In genomic region chr16:2670027-2670426, GRCh38 we compare ENCODE assay signal across 8 cellular contexts. TPM values are rescaled to one million over a fixed set of nuclear protein-coding genes. Genes with fewer than 3 reads are reported as not detected.
DNase-seq lines count a peak whose midpoint lies in the region; ATAC-seq and TF ChIP-seq lines count a peak whose summit lies in the region.
"Not testable (repeated sequence)": the region's sequence is repeated elsewhere in the genome, so short reads cannot be mapped to it uniquely, and the experiment has no call there.

No MANE protein-coding gene starts in this region.

- H4K5ac ChIP-seq in IMR-90 (ENCODE audit: low read depth, low read length), result not testable (repeated sequence)

- H2AK5ac ChIP-seq in IMR-90 (ENCODE audit: low read depth, low read length), result not testable (repeated sequence)

- in situ Hi-C loops in IMR-90 (cut with MboI; ENCODE audit: low sequenced_read_pairs); mammary epithelial cell (cut with MboI; ENCODE audit: low sequenced_read_pairs in 2 of 2): not testable (repeated sequence)

- intact Hi-C loops in IMR-90 (cut with micrococcal nuclease); left ventricle myocardium superior (cut with micrococcal nuclease): not testable (repeated sequence)
- intact Hi-C loops in mammary epithelial cell (cut with micrococcal nuclease), result loop anchor here (5.0 kb wide), 1 partner anchor 197 kb away; no protein-coding TSS in a partner anchor

- H3K27me3 Mint-ChIP-seq in activated CD8-positive, alpha-beta T cell treated with anti-CD3 and anti-CD28 coated beads, Interleukin-2, amount 10 ng/mL, durations not matched to agents 7 days and 5 days (ENCODE audit: low read depth), result not testable (repeated sequence)

- dilution Hi-C loops in IMR-90 (cut with HindIII; ENCODE audit: low sequenced_read_pairs, unreplicated experiment); mammary epithelial cell (cut with HindIII; ENCODE audit: low sequenced_read_pairs): not testable (repeated sequence)

- H3K36me3 Mint-ChIP-seq in activated CD8-positive, alpha-beta T cell treated with anti-CD3 and anti-CD28 coated beads, Interleukin-2, amount 10 ng/mL, durations not matched to agents 7 days and 5 days (ENCODE audit: low read depth), result peaks cover 35% of the 10 kb centered on the region

- TF ChIP-seq POLR2A in IMR-90 (IDR thresholded peaks at IDR 0.05; ENCODE audit: low read depth, low read length), result not testable (repeated sequence)

- not testable (repeated sequence) for H3K14ac ChIP-seq in IMR-90 (replicated peaks; ENCODE audit: low read depth, low read length)

- peak overlapping the region in 1 of 2 experiments; percentile 60; a peak in 1 of 4 replicates for H4K8ac ChIP-seq in IMR-90 (ENCODE audit: low read depth in 2 of 2, low read length in 2 of 2)

- not testable (repeated sequence) for H3K9me1 ChIP-seq in IMR-90 (ENCODE audit: insufficient read depth, low read length)

- H3K4me1 Mint-ChIP-seq in activated CD8-positive, alpha-beta T cell treated with anti-CD3 and anti-CD28 coated beads, Interleukin-2, amount 10 ng/mL, durations not matched to agents 7 days and 5 days (ENCODE audit: low read depth), result peaks cover 42% of the 10 kb centered on the region

- H3K79me2 ChIP-seq in mammary epithelial cell (ENCODE audit: insufficient read depth, low read length), result peaks cover 18% of the 10 kb centered on the region

- not testable (repeated sequence) for H3K4me3 ChIP-seq in IMR-90 (ENCODE audit: insufficient read depth, low read depth, low read length); mammary epithelial cell (replicated peaks in 1 of 3; ENCODE audit: insufficient read depth in 1 of 3, low read depth in 2 of 3, low read length in 3 of 3)

- not testable (repeated sequence) for H3K27me3 ChIP-seq in IMR-90 (ENCODE audit: control insufficient read depth, insufficient read depth, low read length); mammary epithelial cell (ENCODE audit: insufficient read depth, low read length)

- H4K20me1 ChIP-seq in IMR-90 (ENCODE audit: insufficient read depth, low read length); mammary epithelial cell (ENCODE audit: insufficient read depth, low read length): not testable (repeated sequence)

- not testable (repeated sequence) for H2BK20ac ChIP-seq in IMR-90 (ENCODE audit: low read depth, low read length)

- BruUV-seq in IMR-90 (replicated peaks; lab: Mats Ljungman, UMichigan); mammary epithelial cell (replicated peaks; lab: Mats Ljungman, UMichigan): not testable (repeated sequence)

- H2BK120ac ChIP-seq in IMR-90 (ENCODE audit: low read depth, low read length), result not testable (repeated sequence)

- not testable (repeated sequence) for H3K4me2 ChIP-seq in IMR-90 (ENCODE audit: low read depth, low read length); mammary epithelial cell (ENCODE audit: insufficient read depth, low read depth, low read length)

- H3K18ac ChIP-seq in IMR-90 (ENCODE audit: low read depth, low read length), result not testable (repeated sequence)

- not testable (repeated sequence) for H2AFZ ChIP-seq in IMR-90 (replicated peaks; ENCODE audit: low read length, poor library complexity); mammary epithelial cell (ENCODE audit: low read depth, low read length)

- DNase-seq in CD1c-positive myeloid dendritic cell (ENCODE audit: extremely low spot score) (peak; percentile 55), IMR-90 (peak; percentile 37), RPMI7951 (ENCODE audit: low read depth) (peak; percentile 50), mammary epithelial cell (peak; percentile 20), left ventricle myocardium superior (peak; percentile 84), occipital lobe (lab: John Stamatoyannopoulos, UW) (peak; percentile 28)
- DNase-seq in activated CD8-positive, alpha-beta T cell treated with anti-CD3 and anti-CD28 coated beads, Interleukin-2, amount 10 ng/mL, durations not matched to agents 7 days and 5 days, result peak; percentile 78
- DNase-seq in stimulated activated naive CD4-positive, alpha-beta T cell (lab: John Stamatoyannopoulos, UW), result peak; percentile 6 to 33 (median 13)

- H3K4me1 ChIP-seq in IMR-90 (ENCODE audit: control insufficient read depth, insufficient read depth, low read length); mammary epithelial cell (ENCODE audit: insufficient read depth, low read length): not testable (repeated sequence)

- not testable (repeated sequence) for ATAC-seq in IMR-90 (ENCODE audit: low read depth); activated CD8-positive, alpha-beta T cell treated with anti-CD3 and anti-CD28 coated beads, Interleukin-2, amount 10 ng/mL, durations not matched to agents 7 days and 5 days; left ventricle myocardium superior

- H2AK9ac ChIP-seq in IMR-90 (replicated peaks; ENCODE audit: low read depth, low read length, poor library complexity), result not testable (repeated sequence)

- H2BK15ac ChIP-seq in IMR-90 (ENCODE audit: low read depth, low read length), result not testable (repeated sequence)

- not testable (repeated sequence) for H3K4ac ChIP-seq in IMR-90 (ENCODE audit: low read depth, low read length)

- H2BK5ac ChIP-seq in IMR-90 (ENCODE audit: low read depth, low read length, poor library complexity, severe bottlenecking), result not testable (repeated sequence)

- not testable (repeated sequence) for H3K9me3 Mint-ChIP-seq in activated CD8-positive, alpha-beta T cell treated with anti-CD3 and anti-CD28 coated beads, Interleukin-2, amount 10 ng/mL, durations not matched to agents 7 days and 5 days (ENCODE audit: insufficient read depth)

- peak overlapping the region; percentile 41 for H3K4me3 Mint-ChIP-seq in activated CD8-positive, alpha-beta T cell treated with anti-CD3 and anti-CD28 coated beads, Interleukin-2, amount 10 ng/mL, durations not matched to agents 7 days and 5 days

- H3K56ac ChIP-seq in IMR-90 (ENCODE audit: extremely low read depth, insufficient read depth, low read length), result not testable (repeated sequence)

- TF ChIP-seq CTCF in IMR-90 (conservative IDR thresholded peaks at IDR 0.05; ENCODE audit: low read depth, low read length), result peak; percentile 59
- TF ChIP-seq CTCF in mammary epithelial cell (conservative IDR thresholded peaks at IDR 0.05 in 1 of 2, IDR thresholded peaks at IDR 0.05 in 1 of 2; ENCODE audit: extremely low read depth in 1 of 2, insufficient read depth in 1 of 2, low read depth in 1 of 2, low read length in 2 of 2), result peak; percentile 31 to 75

- TF ChIP-seq RAD21 in IMR-90 (IDR thresholded peaks at IDR 0.05; ENCODE audit: low read length), result peak; percentile 40

- H3K9ac ChIP-seq in IMR-90 (ENCODE audit: low read depth, low read length); mammary epithelial cell (ENCODE audit: insufficient read depth, low read length): not testable (repeated sequence)

- CTCF ChIA-PET in IMR-90 (lab: Yijun Ruan, JAX); mammary epithelial cell (lab: Charles Lee; ENCODE audit: low non-redundant PET): not testable (repeated sequence)
- CTCF ChIA-PET in activated CD8-positive, alpha-beta T cell treated with anti-CD3 and anti-CD28 coated beads, Interleukin-2, amount 10 ng/mL, durations not matched to agents 7 days and 5 days (lab: Charles Lee), result interaction anchor here (1.2 kb wide), 1 partner anchor 11 kb away, joined by 4 read pairs; no protein-coding TSS in a partner anchor

- not testable (repeated sequence) for H3K27ac ChIP-seq in IMR-90 (ENCODE audit: insufficient read depth, low read length); mammary epithelial cell (ENCODE audit: insufficient read depth, low read depth, low read length)

- peak overlapping the region; percentile 69 for H3K27ac Mint-ChIP-seq in activated CD8-positive, alpha-beta T cell treated with anti-CD3 and anti-CD28 coated beads, Interleukin-2, amount 10 ng/mL, durations not matched to agents 7 days and 5 days

- WGBS in IMR-90 (ENCODE audit: extremely low coverage in 2 of 2, insufficient read length in 1 of 2), 2 experiments, result no CpG with 5 or more reads among the region's 14 CpGs
- 5% methylated on average over 12 of the region's 14 CpGs for WGBS in mammary epithelial cell (ENCODE audit: low coverage, missing lambda C conversion rate)

- H3K79me1 ChIP-seq in IMR-90 (ENCODE audit: low read depth in 1 of 2, low read length in 2 of 2), result peaks cover 8 to 17% of the 10 kb centered on the region in 2 experiments

- H4K91ac ChIP-seq in IMR-90 (ENCODE audit: insufficient read depth, low read depth, low read length), result not testable (repeated sequence)

- not testable (repeated sequence) for H3K23ac ChIP-seq in IMR-90 (ENCODE audit: low read depth, low read length)

- not testable (repeated sequence) for H3K9me3 ChIP-seq in IMR-90 (ENCODE audit: control insufficient read depth, insufficient read depth, low read length); mammary epithelial cell (replicated peaks; ENCODE audit: insufficient read depth, low read length)

- POLR2A ChIA-PET in IMR-90 (lab: Charles Lee; ENCODE audit: unreplicated experiment); activated CD8-positive, alpha-beta T cell treated with anti-CD3 and anti-CD28 coated beads, Interleukin-2, amount 10 ng/mL, durations not matched to agents 7 days and 5 days (lab: Charles Lee): not testable (repeated sequence)

- H3K36me3 ChIP-seq in IMR-90 (ENCODE audit: control insufficient read depth, insufficient read depth, low read length), result peaks cover 14% of the 10 kb centered on the region
- not testable (repeated sequence) for H3K36me3 ChIP-seq in mammary epithelial cell (ENCODE audit: insufficient read depth, low read length)

RNA-seq across cellular contexts. Expression of gene KCTD5, which starts 12.3 kb away (rescaled TPM):
- 17.2 and 19.4 TPM in 2 replicates for total RNA-seq in IMR-90 (2012; rRNA removed)
- 38.9 and 56.2 TPM in 2 replicates for polyA plus RNA-seq in IMR-90 (2012; rRNA removed)
- polyA plus RNA-seq in IMR-90 (2012; cell fraction: cytosol; rRNA removed), result 31.6 and 39.2 TPM in 2 replicates
- polyA plus RNA-seq in IMR-90 (2012; cell fraction: nucleus; rRNA removed; ENCODE audit: low replicate concordance), result 21.2 and 23.8 TPM in 2 replicates
- total RNA-seq in RPMI7951 (2014; rRNA removed; shearing (Covaris generic)), result 39.7 and 55.6 TPM in 2 replicates
- total RNA-seq in activated CD8-positive, alpha-beta T cell treated with anti-CD3 and anti-CD28 coated beads, Interleukin-2, amount 10 ng/mL, durations not matched to agents 7 days and 5 days, result 10 to 100 TPM; 33.2 to 35.9 TPM
- 10 to 100 TPM; 43.7 to 47.8 TPM for total RNA-seq in mammary epithelial cell
- 42.5 TPM for polyA plus RNA-seq in mammary epithelial cell
- 24.4 TPM for polyA minus RNA-seq in mammary epithelial cell
- 10.4 TPM for total RNA-seq in left ventricle myocardium superior
- total RNA-seq in occipital lobe, result 20.9 TPM

RNA-seq across cellular contexts. Expression of gene PRSS27, which starts 50.0 kb away (rescaled TPM):
- under 0.01 TPM in 2 replicates for total RNA-seq in IMR-90 (2012; rRNA removed)
- polyA plus RNA-seq in IMR-90 (2012; rRNA removed), result 0.58 and 0.83 TPM in 2 replicates
- polyA plus RNA-seq in IMR-90 (2012; cell fraction: cytosol; rRNA removed), result 0.86 and 1.1 TPM in 2 replicates
- 2.5 and 3.2 TPM in 2 replicates for polyA plus RNA-seq in IMR-90 (2012; cell fraction: nucleus; rRNA removed; ENCODE audit: low replicate concordance)
- 0.29 and 1.1 TPM in 2 replicates for total RNA-seq in RPMI7951 (2014; rRNA removed; shearing (Covaris generic))
- 1 to 10 TPM in 1 of 2 experiments, under 1 TPM in 1; 0.70 to 1.0 TPM for total RNA-seq in activated CD8-positive, alpha-beta T cell treated with anti-CD3 and anti-CD28 coated beads, Interleukin-2, amount 10 ng/mL, durations not matched to agents 7 days and 5 days
- 1 to 10 TPM; 1.5 to 1.6 TPM for total RNA-seq in mammary epithelial cell
- polyA plus RNA-seq in mammary epithelial cell, result 0.33 TPM
- not detected for polyA minus RNA-seq in mammary epithelial cell
- total RNA-seq in left ventricle myocardium superior, result 0.12 TPM
- total RNA-seq in occipital lobe, result 1.6 TPM

Comparison
In these comparisons a context has a peak if more than half of its experiments do, and no peak if none do; other contexts are left out.
1. DNase-seq: peak in every context shown above with its lines; median percentile 84 in left ventricle myocardium superior; 78 in activated CD8-positive, alpha-beta T cell treated with anti-CD3 and anti-CD28 coated beads, Interleukin-2, amount 10 ng/mL, durations not matched to agents 7 days and 5 days; 55 in CD1c-positive myeloid dendritic cell; 50 in RPMI7951; 37 in IMR-90; 28 in occipital lobe; 20 in mammary epithelial cell; 13 in stimulated activated naive CD4-positive, alpha-beta T cell.